ENCODE assay signal across 31 cellular contexts in genomic region chr6:2697291-2697690, GRCh38. TPM values are rescaled to one million over a fixed set of nuclear protein-coding genes. Genes with fewer than 3 reads are reported as not detected.
DNase-seq lines count a peak whose midpoint lies in the region; FAIRE-seq and TF ChIP-seq lines count a peak whose summit lies in the region.
"Had no signal": no experiment of that assay in that cellular context is flagged by ENCODE, and none has a peak within 500 bp of the region (broad histone marks: within the 10 kb centered on the region; RNA-seq: fewer than 3 reads in every experiment).

No MANE protein-coding gene starts in this region.

- no peaks in the 10 kb centered on the region; the same call in 1 of the 2 replicates for H3K27me3 Mint-ChIP-seq in H9 (ENCODE audit: low read depth)

- H3K9me3 Mint-ChIP-seq in H9 = no peaks in the 10 kb centered on the region
- H3K9me3 Mint-ChIP-seq: CD4-positive, alpha-beta memory T cell; HFFc6; T-cell had no signal

- DNase-seq in BE2C = no peak
- no peak for DNase-seq in H9
- DNase-seq in brain microvascular endothelial cell = no peak
- peak; percentile 33 for DNase-seq in iPS-NIHi11 (ENCODE audit: low spot score)
- DNase-seq in MM.1S = no peak
- DNase-seq in GM12891 (ENCODE audit: insufficient read length, low spot score) = no peak
- no peak for DNase-seq in NCI-H1417 treated with DMSO at 0.1 percent for 48 hours (lab: John Stamatoyannopoulos, UW)
- DNase-seq in COLO668 (lab: John Stamatoyannopoulos, UW; ENCODE audit: unreplicated experiment) = no peak
- DNase-seq: AML-193; C1 segment of cervical spinal cord; Caco-2; CD4-positive, alpha-beta memory T cell; EL; GDM1; HFFc6; Karpas-422; MV-4-11; NCI-H1105; NCI-H146; NCI-H1930; NCI-H446; NCI-H524 treated with DMSO at 0.1 percent for 48 hours; NCI-H774; Right ventricle myocardium superior; RPMI8226; T-cell had no signal

- H3K36me3 ChIP-seq in BE2C (no peaks in the 10 kb centered on the region), brain microvascular endothelial cell (replicated peaks) (no peaks in the 10 kb centered on the region), MM.1S (replicated peaks; ENCODE audit: insufficient read depth, low read length) (no peaks in the 10 kb centered on the region)
- H3K36me3 ChIP-seq: HAP-1 had no signal

- no peak overlapping the region for H4K5ac ChIP-seq in H9 (ENCODE audit: insufficient read length, low read depth, low read length)

- no peak overlapping the region for H3K18ac ChIP-seq in H9 (ENCODE audit: insufficient read length, low read depth, low read length)

- H2BK12ac ChIP-seq in H9 (ENCODE audit: insufficient read length, low read depth, low read length) = no peak overlapping the region

- no peak overlapping the region for H3K4me3 Mint-ChIP-seq in H9
- H3K4me3 Mint-ChIP-seq: CD4-positive, alpha-beta memory T cell; HFFc6; T-cell had no signal

- no peaks in the 10 kb centered on the region for H3K36me3 Mint-ChIP-seq in H9 (ENCODE audit: insufficient read depth in 1 of 3, low read depth in 3 of 3)
- H3K36me3 Mint-ChIP-seq: CD4-positive, alpha-beta memory T cell; T-cell had no signal

- H3K4me1 Mint-ChIP-seq in H9 = peaks cover 3 to 5% of the 10 kb centered on the region in 2 experiments; a peak in 1 of 4 replicates
- H3K4me1 Mint-ChIP-seq: CD4-positive, alpha-beta memory T cell; T-cell had no signal

- no peak overlapping the region for H4K8ac ChIP-seq in H9 (replicated peaks; ENCODE audit: insufficient read length, low read depth, low read length)

- TF ChIP-seq POLR2A in GM12891 (IDR thresholded peaks at IDR 0.05; ENCODE audit: low read depth, low read length) = no peak

- H3K9me2 ChIP-seq in MM.1S (replicated peaks; ENCODE audit: insufficient read depth, low read length) = no peaks in the 10 kb centered on the region

- H3K27ac ChIP-seq in H9 (ENCODE audit: insufficient read length, low read depth, low read length) (no peak overlapping the region), brain microvascular endothelial cell (no peak overlapping the region), MM.1S (ENCODE audit: low read length) (no peak overlapping the region)
- H3K27ac ChIP-seq: HL-60 had no signal

- no peak overlapping the region for H2BK120ac ChIP-seq in H9 (ENCODE audit: low read depth, low read length, poor library complexity, severe bottlenecking)

- in situ Hi-C loops in brain microvascular endothelial cell (cut with HindIII; ENCODE audit: low pct_ligation_motif_present, low sequenced_read_pairs) = no loop called here

- H4K91ac ChIP-seq in H9 (ENCODE audit: insufficient read length, low read depth, low read length) = no peak overlapping the region

- no peak overlapping the region for H2BK5ac ChIP-seq in H9 (ENCODE audit: insufficient read length, low read length)

- no peak overlapping the region for H2BK20ac ChIP-seq in H9 (ENCODE audit: low read depth, low read length, poor library complexity, severe bottlenecking)

- H3K23me2 ChIP-seq in H9 (ENCODE audit: insufficient read length, low read depth, low read length, poor library complexity, severe bottlenecking) = no peaks in the 10 kb centered on the region

- no peak overlapping the region for H3T11ph ChIP-seq in H9 (ENCODE audit: low read length)

- H3K27me3 ChIP-seq in BE2C (peaks cover 29% of the 10 kb centered on the region), H9 (ENCODE audit: insufficient read depth, low read length) (no peaks in the 10 kb centered on the region), brain microvascular endothelial cell (replicated peaks) (no peaks in the 10 kb centered on the region), MM.1S (replicated peaks; ENCODE audit: insufficient read depth, low read length) (no peaks in the 10 kb centered on the region)

- no peaks in the 10 kb centered on the region for H3K79me1 ChIP-seq in H9 (ENCODE audit: insufficient read depth, low read depth, low read length, poor library complexity, severe bottlenecking)

- H2AK5ac ChIP-seq in H9 (ENCODE audit: insufficient read length, low read length) = no peak overlapping the region

- H3K56ac ChIP-seq in H9 (ENCODE audit: insufficient read length, low read depth, low read length) = no peak overlapping the region

- H3K4me1 ChIP-seq in BE2C = no peaks in the 10 kb centered on the region
- no peaks in the 10 kb centered on the region for H3K4me1 ChIP-seq in H9 (ENCODE audit: insufficient read depth, low read length)
- no peaks in the 10 kb centered on the region for H3K4me1 ChIP-seq in MM.1S (ENCODE audit: low read length)
- H3K4me1 ChIP-seq: HAP-1 had no signal

- no peak overlapping the region for H2AFZ ChIP-seq in H9 (ENCODE audit: low read length)
- no peak overlapping the region for H2AFZ ChIP-seq in MM.1S (ENCODE audit: low read length)

- H3K9me3 ChIP-seq in BE2C (no peaks in the 10 kb centered on the region), H9 (ENCODE audit: control insufficient read depth, low read depth, low read length) (no peaks in the 10 kb centered on the region), MM.1S (replicated peaks; ENCODE audit: insufficient read depth, low read length) (no peaks in the 10 kb centered on the region)
- H3K9me3 ChIP-seq: Caco-2, HAP-1 had no signal

- no peak overlapping the region for H3K14ac ChIP-seq in H9 (ENCODE audit: insufficient read depth, low read length)

- H3K79me2 ChIP-seq in H9 (ENCODE audit: insufficient read depth, low read length) = no peaks in the 10 kb centered on the region
- no peaks in the 10 kb centered on the region for H3K79me2 ChIP-seq in MM.1S (ENCODE audit: low read length)

- H4K20me1 ChIP-seq in H9 (ENCODE audit: control insufficient read depth, insufficient read depth, insufficient read length) = no peaks in the 10 kb centered on the region
- no peaks in the 10 kb centered on the region for H4K20me1 ChIP-seq in MM.1S (ENCODE audit: insufficient read depth, low read length)

- no peak overlapping the region; a peak in 1 of 7 replicates for H3K27ac Mint-ChIP-seq in H9
- H3K27ac Mint-ChIP-seq: CD4-positive, alpha-beta memory T cell; HFFc6; T-cell had no signal

- H3K9ac ChIP-seq in H9 (ENCODE audit: extremely low read depth, insufficient read length, low read length) = no peak overlapping the region
- no peak overlapping the region for H3K9ac ChIP-seq in MM.1S (ENCODE audit: low read length)

- no peak for FAIRE-seq in GM12891 (lab: Jason Lieb, UNC)
- FAIRE-seq: A204.1, GM12878, GM19239 had no signal

- H3F3A ChIP-seq in MM.1S (ENCODE audit: insufficient read depth, low read length) = no peaks in the 10 kb centered on the region

- no CpG with 5 or more reads among the region's 13 CpGs for WGBS in H9 (ENCODE audit: extremely low coverage, insufficient read length, low lambda C conversion rate)

- no peak overlapping the region for H3K4ac ChIP-seq in H9 (ENCODE audit: low read depth, low read length)

- H3K23ac ChIP-seq in H9 (ENCODE audit: insufficient read length, low read depth, low read length) = no peak overlapping the region

- H3K4me2 ChIP-seq in H9 (ENCODE audit: insufficient read depth, insufficient read length, low read length) (no peak overlapping the region), MM.1S (ENCODE audit: low read depth, low read length) (no peak overlapping the region)

- no peak overlapping the region for H2BK15ac ChIP-seq in H9 (ENCODE audit: low read depth, low read length)

- TF ChIP-seq CTCF in BE2C (IDR thresholded peaks at IDR 0.05; ENCODE audit: low read depth, low read length) (peak; percentile 12; the same call in 1 of the 2 replicates), H9 (conservative IDR thresholded peaks at IDR 0.05) (peak; percentile 42; the same call in 2 of the 3 replicates), brain microvascular endothelial cell (IDR thresholded peaks at IDR 0.05; ENCODE audit: low read depth, low read length, missing control alignments) (peak; percentile 22), MM.1S (IDR thresholded peaks at IDR 0.05; ENCODE audit: low read length) (no peak)

- H3K4me3 ChIP-seq in BE2C (ENCODE audit: low read depth, low read length) (no peak overlapping the region), brain microvascular endothelial cell (ENCODE audit: low read depth, low read length) (no peak overlapping the region), MM.1S (ENCODE audit: low read length) (no peak overlapping the region)
- H3K4me3 ChIP-seq: GM12878, HAP-1 had no signal

TF ChIP-seq in GM12891, 5 proteins besides CTCF, POLR2A, EP300 and RAD21:
- TF ChIP-seq SPI1 (IDR thresholded peaks at IDR 0.05; ENCODE audit: low read depth, low read length) = no peak
- TF ChIP-seq POLR2AphosphoS5 (IDR thresholded peaks at IDR 0.05; ENCODE audit: low read depth, low read length) = no peak
- TF ChIP-seq TAF1 (IDR thresholded peaks at IDR 0.05; ENCODE audit: low read depth, low read length) = no peak

RNA-seq across cellular contexts. Expression of gene MYLK4, which starts 53.4 kb away (rescaled TPM):
- polyA plus RNA-seq in BE2C (2012; ENCODE audit: insufficient read depth, insufficient read length, low read depth) = not detected
- total RNA-seq in H9 (2021) = 0.28 and 0.44 TPM in 2 replicates
- polyA plus RNA-seq in GM12891 (2012; ENCODE audit: low read depth, missing spikeins) = 0.04 TPM
